16 cellular contexts compared by ENCODE assay signal in genomic region chr5:56858777-56859442, GRCh38. TPM values are rescaled to one million over a fixed set of nuclear protein-coding genes. Genes with fewer than 3 reads are reported as not detected.
DNase-seq lines count a peak whose midpoint lies in the region; ATAC-seq and TF ChIP-seq lines count a peak whose summit lies in the region.
"Had no signal": no experiment of that assay in that cellular context is flagged by ENCODE, and none has a peak within 500 bp of the region (broad histone marks: within the 10 kb centered on the region; RNA-seq: fewer than 3 reads in every experiment).

No MANE protein-coding gene starts in this region.

- H3K4me1 ChIP-seq in liver (ENCODE audit: control insufficient read depth in 4 of 4, insufficient read depth in 4 of 4, low read length in 3 of 4): peaks cover 0 to 25% (median 10%) of the 10 kb centered on the region in 4 donors

- H3K9me3 ChIP-seq in liver (ENCODE audit: control insufficient read depth in 4 of 4, low read length in 3 of 4): no peaks in the 10 kb centered on the region

- H3K27me3 ChIP-seq in liver (ENCODE audit: control insufficient read depth in 4 of 4, insufficient read depth in 4 of 4, low read length in 3 of 4): no peaks in the 10 kb centered on the region

- H3K27ac Mint-ChIP-seq in activated naive CD8-positive, alpha-beta T cell treated with anti-CD3 and anti-CD28 coated beads, Interleukin-2, amount 50 U/mL, for 24 hours: peak overlapping the region; percentile 1
- no peak overlapping the region for H3K27ac Mint-ChIP-seq in activated naive CD8-positive, alpha-beta T cell treated with anti-CD3 and anti-CD28 coated beads for 36 hours
- peak overlapping the region; percentile 58 for H3K27ac Mint-ChIP-seq in activated T-helper 17 cell treated with anti-CD3 and anti-CD28 coated beads, Interleukin-2, amount 50 U/mL, for 72 hours
- H3K27ac Mint-ChIP-seq in stimulated activated memory B cell treated with anti-CD40 and anti-IgM and Interleukin-4, amounts not matched to agents 10 μg/mL and 1 μg/mL and 100 μg/mL, for 72 hours: peak overlapping the region; percentile 64
- H3K27ac Mint-ChIP-seq: HFFc6 had no signal

- H3K4me3 Mint-ChIP-seq in activated naive CD8-positive, alpha-beta T cell treated with anti-CD3 and anti-CD28 coated beads, Interleukin-2, amount 50 U/mL, for 24 hours: no peak overlapping the region
- no peak overlapping the region for H3K4me3 Mint-ChIP-seq in activated naive CD8-positive, alpha-beta T cell treated with anti-CD3 and anti-CD28 coated beads for 36 hours
- H3K4me3 Mint-ChIP-seq in activated T-helper 17 cell treated with anti-CD3 and anti-CD28 coated beads, Interleukin-2, amount 50 U/mL, for 72 hours: no peak overlapping the region
- H3K4me3 Mint-ChIP-seq in stimulated activated memory B cell treated with anti-CD40 and anti-IgM and Interleukin-4, amounts not matched to agents 10 μg/mL and 1 μg/mL and 100 μg/mL, for 72 hours: no peak overlapping the region
- H3K4me3 Mint-ChIP-seq: HFFc6 had no signal

- peaks cover 35% of the 10 kb centered on the region for H3K4me1 Mint-ChIP-seq in activated naive CD8-positive, alpha-beta T cell treated with anti-CD3 and anti-CD28 coated beads, Interleukin-2, amount 50 U/mL, for 24 hours
- H3K4me1 Mint-ChIP-seq in activated naive CD8-positive, alpha-beta T cell treated with anti-CD3 and anti-CD28 coated beads for 36 hours: peaks cover 21% of the 10 kb centered on the region
- peaks cover 18% of the 10 kb centered on the region for H3K4me1 Mint-ChIP-seq in activated T-helper 17 cell treated with anti-CD3 and anti-CD28 coated beads, Interleukin-2, amount 50 U/mL, for 72 hours
- peaks cover 39% of the 10 kb centered on the region for H3K4me1 Mint-ChIP-seq in stimulated activated memory B cell treated with anti-CD40 and anti-IgM and Interleukin-4, amounts not matched to agents 10 μg/mL and 1 μg/mL and 100 μg/mL, for 72 hours

- TF ChIP-seq CTCF in liver (IDR thresholded peaks at IDR 0.05; ENCODE audit: low read depth, low read length, missing input control): no peak

- 54% methylated on average over 2 of the region's 2 CpGs for WGBS in liver

- H3K4me3 ChIP-seq in liver (ENCODE audit: low read depth in 1 of 3, low read length in 3 of 3): no peak overlapping the region

- no peak for DNase-seq in activated naive CD8-positive, alpha-beta T cell treated with anti-CD3 and anti-CD28 coated beads, Interleukin-2, amount 50 U/mL, for 24 hours
- DNase-seq in activated naive CD8-positive, alpha-beta T cell treated with anti-CD3 and anti-CD28 coated beads for 36 hours: no peak
- no peak for DNase-seq in NCI-H510A (lab: John Stamatoyannopoulos, UW)
- no peak for DNase-seq in NCI-H2107 (lab: John Stamatoyannopoulos, UW)
- DNase-seq: DMS79 treated with DMSO at 0.1 percent for 48 hours, H7, HFFc6, KG1, NCI-H1417, NCI-H187, NCI-H226, NCI-H526 had no signal

- H3K27me3 Mint-ChIP-seq in activated naive CD8-positive, alpha-beta T cell treated with anti-CD3 and anti-CD28 coated beads, Interleukin-2, amount 50 U/mL, for 24 hours: no peaks in the 10 kb centered on the region
- no peaks in the 10 kb centered on the region for H3K27me3 Mint-ChIP-seq in activated naive CD8-positive, alpha-beta T cell treated with anti-CD3 and anti-CD28 coated beads for 36 hours
- no peaks in the 10 kb centered on the region for H3K27me3 Mint-ChIP-seq in activated T-helper 17 cell treated with anti-CD3 and anti-CD28 coated beads, Interleukin-2, amount 50 U/mL, for 72 hours
- H3K27me3 Mint-ChIP-seq in stimulated activated memory B cell treated with anti-CD40 and anti-IgM and Interleukin-4, amounts not matched to agents 10 μg/mL and 1 μg/mL and 100 μg/mL, for 72 hours: no peaks in the 10 kb centered on the region

- H3K36me3 ChIP-seq in liver (ENCODE audit: control insufficient read depth in 4 of 4, insufficient read depth in 3 of 4, low read depth in 1 of 4, low read length in 3 of 4): peaks cover 0 to 5% (median 0%) of the 10 kb centered on the region in 4 donors

- TF ChIP-seq RAD21 in liver (IDR thresholded peaks at IDR 0.05): no peak

- no peak overlapping the region for H3K9ac ChIP-seq in liver (ENCODE audit: low read depth in 1 of 2, low read length in 2 of 2)

- peaks cover 22% of the 10 kb centered on the region for H3K36me3 Mint-ChIP-seq in activated naive CD8-positive, alpha-beta T cell treated with anti-CD3 and anti-CD28 coated beads, Interleukin-2, amount 50 U/mL, for 24 hours (ENCODE audit: low read depth)
- peaks cover 20% of the 10 kb centered on the region for H3K36me3 Mint-ChIP-seq in activated naive CD8-positive, alpha-beta T cell treated with anti-CD3 and anti-CD28 coated beads for 36 hours
- peaks cover 80% of the 10 kb centered on the region for H3K36me3 Mint-ChIP-seq in activated T-helper 17 cell treated with anti-CD3 and anti-CD28 coated beads, Interleukin-2, amount 50 U/mL, for 72 hours (ENCODE audit: low read depth)
- peaks cover 25% of the 10 kb centered on the region for H3K36me3 Mint-ChIP-seq in stimulated activated memory B cell treated with anti-CD40 and anti-IgM and Interleukin-4, amounts not matched to agents 10 μg/mL and 1 μg/mL and 100 μg/mL, for 72 hours

- H3K27ac ChIP-seq in liver (ENCODE audit: low read depth in 1 of 2, low read length in 2 of 2): peak overlapping the region; percentile 11 to 14

- no peaks in the 10 kb centered on the region for H3K9me3 Mint-ChIP-seq in activated naive CD8-positive, alpha-beta T cell treated with anti-CD3 and anti-CD28 coated beads, Interleukin-2, amount 50 U/mL, for 24 hours
- no peaks in the 10 kb centered on the region for H3K9me3 Mint-ChIP-seq in activated naive CD8-positive, alpha-beta T cell treated with anti-CD3 and anti-CD28 coated beads for 36 hours
- H3K9me3 Mint-ChIP-seq in activated T-helper 17 cell treated with anti-CD3 and anti-CD28 coated beads, Interleukin-2, amount 50 U/mL, for 72 hours: no peaks in the 10 kb centered on the region
- H3K9me3 Mint-ChIP-seq in stimulated activated memory B cell treated with anti-CD40 and anti-IgM and Interleukin-4, amounts not matched to agents 10 μg/mL and 1 μg/mL and 100 μg/mL, for 72 hours: no peaks in the 10 kb centered on the region
- H3K9me3 Mint-ChIP-seq: HFFc6 had no signal

- ATAC-seq in activated naive CD8-positive, alpha-beta T cell treated with anti-CD3 and anti-CD28 coated beads, Interleukin-2, amount 50 U/mL, for 24 hours: no peak
- ATAC-seq in activated T-helper 17 cell treated with anti-CD3 and anti-CD28 coated beads, Interleukin-2, amount 50 U/mL, for 72 hours (replicated peaks): no peak
- no peak for ATAC-seq in stimulated activated memory B cell treated with anti-CD40 and anti-IgM and Interleukin-4, amounts not matched to agents 10 μg/mL and 1 μg/mL and 100 μg/mL, for 72 hours
- ATAC-seq in GM21381 (IDR thresholded peaks at IDR 0.05; ENCODE audit: unreplicated experiment): no peak

TF ChIP-seq in liver, 16 proteins besides CTCF, POLR2A, EP300 and RAD21 (continues in another document):
- TF ChIP-seq REST (IDR thresholded peaks at IDR 0.05): peak; percentile 49
- TF ChIP-seq YY1 (IDR thresholded peaks at IDR 0.05): peak; percentile 34
- TF ChIP-seq GABPA (IDR thresholded peaks at IDR 0.05 in 1 of 2, conservative IDR thresholded peaks at IDR 0.05 in 1 of 2): no peak
- no peak for TF ChIP-seq MAX (IDR thresholded peaks at IDR 0.05)
- TF ChIP-seq RXRA (IDR thresholded peaks at IDR 0.05): peak; percentile 44 to 73
- TF ChIP-seq JUND (IDR thresholded peaks at IDR 0.05): peak; percentile 63 to 85
- TF ChIP-seq TAF1 (conservative IDR thresholded peaks at IDR 0.05): no peak
- TF ChIP-seq HNF4G (IDR thresholded peaks at IDR 0.05): peak; percentile 37
- peak; percentile 38 for TF ChIP-seq SP1 (IDR thresholded peaks at IDR 0.05)
- TF ChIP-seq HNF4A (conservative IDR thresholded peaks at IDR 0.05): peak; percentile 88 to 93
- TF ChIP-seq FOXA1 (IDR thresholded peaks at IDR 0.05): no peak

RNA-seq across cellular contexts. Expression of gene MAP3K1, which starts 43.6 kb away (rescaled TPM):
- 10 to 100 TPM; 10.1 to 10.6 TPM for total RNA-seq in activated naive CD8-positive, alpha-beta T cell treated with anti-CD3 and anti-CD28 coated beads for 36 hours
- 10 to 100 TPM; 26.5 to 29.1 TPM for total RNA-seq in activated T-helper 17 cell treated with anti-CD3 and anti-CD28 coated beads, Interleukin-2, amount 50 U/mL, for 72 hours
- total RNA-seq in liver: 10 to 100 TPM; 10.1 to 15.4 TPM
- polyA plus RNA-seq in liver: 1 to 10 TPM; 2.4 to 3.3 TPM

RNA-seq across cellular contexts. Expression of gene SETD9, which starts 50.5 kb away (rescaled TPM):
- 10 to 100 TPM; 12.1 to 15.4 TPM for total RNA-seq in activated naive CD8-positive, alpha-beta T cell treated with anti-CD3 and anti-CD28 coated beads for 36 hours
- total RNA-seq in activated T-helper 17 cell treated with anti-CD3 and anti-CD28 coated beads, Interleukin-2, amount 50 U/mL, for 72 hours: 10 to 100 TPM in 1 of 2 donors, 1 to 10 TPM in 1; 5.0 to 14.5 TPM
- 1 to 10 TPM; 3.1 to 8.3 TPM for total RNA-seq in liver
- 10 to 100 TPM in 1 of 2 donors, 1 to 10 TPM in 1; 4.0 to 10.1 TPM for polyA plus RNA-seq in liver
